ENCODE assay signal across 31 cellular contexts in the genomic region with DNA sequence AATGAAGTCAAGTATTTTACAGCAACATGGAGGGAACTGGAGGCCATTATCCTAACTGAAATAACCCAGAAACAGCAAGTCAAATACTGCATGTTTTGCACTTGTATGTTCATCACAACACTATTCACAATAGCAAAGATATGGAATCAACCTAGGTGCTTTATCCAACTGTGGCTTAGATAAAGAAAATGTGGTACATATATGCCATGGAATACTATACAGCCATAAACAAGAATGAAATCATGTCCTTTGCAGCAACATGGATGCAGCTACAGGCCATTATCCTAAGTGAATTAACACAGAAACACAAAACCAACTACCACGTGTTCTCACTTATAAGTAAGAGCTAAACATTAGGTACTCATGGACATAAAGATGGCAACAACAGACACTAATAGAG.
DNase-seq lines count a peak whose midpoint lies in the region; ATAC-seq, FAIRE-seq and TF ChIP-seq lines count a peak whose summit lies in the region.
"Had no signal": no experiment of that assay in that cellular context is flagged by ENCODE, and none has a peak within 500 bp of the region (broad histone marks: within the 10 kb centered on the region; RNA-seq: fewer than 3 reads in every experiment).

No MANE protein-coding gene starts in this region.

- TF ChIP-seq EP300 in SK-N-SH (IDR thresholded peaks at IDR 0.05; ENCODE audit: borderline replicate concordance in 1 of 2, low read depth in 1 of 2, low read length in 1 of 2) (no peak), K562 (IDR thresholded peaks at IDR 0.05; ENCODE audit: low read length) (no peak)

- H3K4me3 ChIP-seq in SK-N-SH (ENCODE audit: low read depth in 2 of 2, low read length in 1 of 2) (no peak overlapping the region), HEK293 (ENCODE audit: low read depth, low read length) (no peak overlapping the region), K562 (no peak overlapping the region)
- H3K4me3 ChIP-seq: A549; BLaER1; BLaER1 treated with 17β-estradiol and CSF1 and Interleukin-3, amounts not matched to agents 10 nM and 100 nM had no signal

- no peaks in the 10 kb centered on the region for H3K36me3 ChIP-seq in SK-N-SH (replicated peaks in 1 of 2; ENCODE audit: control insufficient read depth in 1 of 2, insufficient read depth in 2 of 2, low read length in 1 of 2)
- no peaks in the 10 kb centered on the region for H3K36me3 ChIP-seq in HEK293 (ENCODE audit: control insufficient read depth in 2 of 2, insufficient read depth in 1 of 2, low read length in 2 of 2)
- no peaks in the 10 kb centered on the region for H3K36me3 ChIP-seq in K562 (ENCODE audit: control insufficient read depth, insufficient read depth, low read length)
- H3K36me3 ChIP-seq: BE2C; BLaER1; BLaER1 treated with 17β-estradiol and CSF1 and Interleukin-3, amounts not matched to agents 10 nM and 100 nM had no signal

- TF ChIP-seq CTCF in SK-N-SH (IDR thresholded peaks at IDR 0.05) (no peak), HEK293 (tag by site-specific recombination; IDR thresholded peaks at IDR 0.05) (no peak), K562 (IDR thresholded peaks at IDR 0.05 in 2 of 3, conservative IDR thresholded peaks at IDR 0.05 in 1 of 3; ENCODE audit: insufficient read depth in 2 of 3, low read depth in 1 of 3, low read length in 3 of 3) (no peak)

- H3K9me3 ChIP-seq in SK-N-SH (no peaks in the 10 kb centered on the region), HEK293 (ENCODE audit: control insufficient read depth, insufficient read depth, low read depth, low read length) (no peaks in the 10 kb centered on the region), K562 (replicated peaks; ENCODE audit: control insufficient read depth, insufficient read depth, low read depth, low read length) (no peaks in the 10 kb centered on the region)
- H3K9me3 ChIP-seq: A549, BLaER1, Caco-2 had no signal

- H3K9me1 ChIP-seq in K562 (ENCODE audit: control insufficient read depth, insufficient read depth, low read length): no peaks in the 10 kb centered on the region

- BruUV-seq in K562 (replicated peaks; lab: Mats Ljungman, UMichigan): no TSS peak

- H3K9ac ChIP-seq in SK-N-SH (no peak overlapping the region), K562 (ENCODE audit: insufficient read depth in 1 of 2, low read depth in 2 of 2, low read length in 2 of 2) (no peak overlapping the region)
- H3K9ac ChIP-seq: BLaER1; BLaER1 treated with 17β-estradiol and CSF1 and Interleukin-3, amounts not matched to agents 10 nM and 100 nM had no signal

- DNase-seq in SK-N-SH (no peak), K562 (ENCODE audit: extremely low read depth in 1 of 4, low spot score in 3 of 4) (no peak), NCI-H748 (lab: John Stamatoyannopoulos, UW; ENCODE audit: unreplicated experiment) (no peak), ACHN (no peak)
- DNase-seq: 8988T; AML-193; BE2C; C1 segment of cervical spinal cord; Caco-2; Calu3; CD4-positive, alpha-beta memory T cell; CD4-positive, alpha-beta T cell; CD4-positive, CD25-positive, alpha-beta regulatory T cell; CD8-positive, alpha-beta memory T cell; CD8-positive, alpha-beta T cell; COR-L47; DMS 273 treated with DMSO at 0.1 percent for 48 hours; DMS153; DMS53; DMS79; DMS79 treated with DMSO at 0.1 percent for 48 hours; DND-41; EL had no signal

- intact Hi-C loops in K562 (cut with micrococcal nuclease): no loop called here

- CTCF ChIA-PET in SK-N-SH (lab: Yijun Ruan, JAX) (no interaction called here), HEK293 (lab: Yijun Ruan, JAX) (interaction anchor here (1.1 kb wide), 1 partner anchor 28 kb away, joined by 3 read pairs; no protein-coding TSS in a partner anchor), K562 (lab: Yijun Ruan, JAX; ENCODE audit: low intra/inter-chr PET ratio) (no interaction called here)

- no peak for ATAC-seq in SK-N-SH treated with all-trans-retinoic acid at 6 μM for 48 hours
- no peak for ATAC-seq in K562
- ATAC-seq: A549; CD8-positive, alpha-beta T cell had no signal

- no peak overlapping the region for H2AFZ ChIP-seq in SK-N-SH (ENCODE audit: low read depth)
- H2AFZ ChIP-seq in K562 (ENCODE audit: low read depth, low read length): no peak overlapping the region

- in situ Hi-C loops in K562 (cut with MboI) (no loop called here), ACHN (cut with HindIII; ENCODE audit: low pct_ligation_motif_present, low pct_unique_long_range_greater_than_20kb, low sequenced_read_pairs) (no loop called here)

- H3K79me2 ChIP-seq in SK-N-SH (ENCODE audit: insufficient read depth) (no peaks in the 10 kb centered on the region), K562 (ENCODE audit: control insufficient read depth, insufficient read depth, low read length) (no peaks in the 10 kb centered on the region)

- TF ChIP-seq RAD21 in SK-N-SH (IDR thresholded peaks at IDR 0.05; ENCODE audit: low read length): no peak
- no peak for TF ChIP-seq RAD21 in K562 (CRISPR knock-in tag; conservative IDR thresholded peaks at IDR 0.05 in 1 of 2, IDR thresholded peaks at IDR 0.05 in 1 of 2)

- FAIRE-seq in K562 (lab: Jason Lieb, UNC): no peak
- FAIRE-seq: A204.1, A549 had no signal

- no peaks in the 10 kb centered on the region for H3F3A ChIP-seq in SK-N-SH (replicated peaks; ENCODE audit: insufficient read depth)

- TF ChIP-seq POLR2A in K562 (conservative IDR thresholded peaks at IDR 0.05): no peak

- H4K20me1 ChIP-seq in SK-N-SH (ENCODE audit: insufficient read depth) (no peaks in the 10 kb centered on the region), K562 (replicated peaks; ENCODE audit: control insufficient read depth, insufficient read depth, low read length) (no peaks in the 10 kb centered on the region)
- H4K20me1 ChIP-seq: BLaER1; BLaER1 treated with 17β-estradiol and CSF1 and Interleukin-3, amounts not matched to agents 10 nM and 100 nM had no signal

- no peaks in the 10 kb centered on the region for H3K9me2 ChIP-seq in SK-N-SH

- H3K27ac ChIP-seq in SK-N-SH (ENCODE audit: low read depth in 2 of 2, low read length in 1 of 2) (no peak overlapping the region), HEK293 (ENCODE audit: extremely low read depth, low read depth, low read length) (no peak overlapping the region), K562 (ENCODE audit: extremely low read depth, low read depth, low read length) (no peak overlapping the region)
- H3K27ac ChIP-seq: 22Rv1; A549; BLaER1; BLaER1 treated with 17β-estradiol and CSF1 and Interleukin-3, amounts not matched to agents 10 nM and 100 nM; C4-2B had no signal

- H3K4me1 ChIP-seq in SK-N-SH (ENCODE audit: control insufficient read depth in 1 of 2, insufficient read depth in 2 of 2, low read depth in 1 of 2, low read length in 1 of 2) (no peaks in the 10 kb centered on the region), HEK293 (ENCODE audit: control insufficient read depth, insufficient read depth, low read length) (peaks cover 8% of the 10 kb centered on the region; the same call in 1 of the 2 replicates), K562 (replicated peaks in 1 of 2; ENCODE audit: control insufficient read depth in 2 of 2, insufficient read depth in 2 of 2, low read length in 2 of 2) (peaks cover 2 to 3% of the 10 kb centered on the region in 2 experiments; a peak in 2 of 5 replicates)
- H3K4me1 ChIP-seq: A549; BE2C; BLaER1; BLaER1 treated with 17β-estradiol and CSF1 and Interleukin-3, amounts not matched to agents 10 nM and 100 nM; Caco-2 had no signal

- 4% methylated on average over 1 of the region's 1 CpG for WGBS in SK-N-SH (ENCODE audit: low lambda C conversion rate)
- WGBS in K562 (ENCODE audit: insufficient coverage, low coverage, missing lambda C conversion rate): 6% methylated on average over 1 of the region's 1 CpG

- POLR2A ChIA-PET in SK-N-SH (lab: Yijun Ruan, JAX): no interaction called here
- POLR2A ChIA-PET in HEK293 (lab: Yijun Ruan, JAX): no interaction called here
- POLR2A ChIA-PET in K562 (lab: Yijun Ruan, JAX): no interaction called here

- no peak overlapping the region for H3K4me2 ChIP-seq in SK-N-SH
- H3K4me2 ChIP-seq in K562 (ENCODE audit: insufficient read depth, low read length): no peak overlapping the region
- H3K4me2 ChIP-seq: A549; BLaER1; BLaER1 treated with 17β-estradiol and CSF1 and Interleukin-3, amounts not matched to agents 10 nM and 100 nM had no signal

- H3K27me3 ChIP-seq in SK-N-SH (ENCODE audit: insufficient read depth) (no peaks in the 10 kb centered on the region; the same call in 1 of the 2 replicates), K562 (ENCODE audit: control insufficient read depth in 2 of 2, insufficient read depth in 2 of 2, low read length in 2 of 2) (no peaks in the 10 kb centered on the region)
- H3K27me3 ChIP-seq: BLaER1; BLaER1 treated with 17β-estradiol and CSF1 and Interleukin-3, amounts not matched to agents 10 nM and 100 nM had no signal

TF ChIP-seq in SK-N-SH treated with all-trans-retinoic acid at 6 μM for 48 hours, 23 proteins besides CTCF, POLR2A, EP300 and RAD21 (continues in another document):
- TF ChIP-seq ZNF8 (CRISPR knock-in tag; IDR thresholded peaks at IDR 0.05) (peak; percentile 78), GLIS3 (CRISPR knock-in tag; IDR thresholded peaks at IDR 0.05) (no peak)

TF ChIP-seq in SK-N-SH, 30 proteins besides CTCF, POLR2A, EP300 and RAD21:
- no peak for TF ChIP-seq EZH2phosphoT487 (IDR thresholded peaks at IDR 0.05; ENCODE audit: borderline replicate concordance, low read depth)
- TF ChIP-seq RCOR1 (IDR thresholded peaks at IDR 0.05; ENCODE audit: low read length): no peak
TF ChIP-seq in SK-N-SH: peak in this region for 0.

TF ChIP-seq in HEK293, 187 proteins besides CTCF, POLR2A, EP300 and RAD21 (continues in another document):
- TF ChIP-seq ZFP69B (tag by site-specific recombination; IDR thresholded peaks at IDR 0.05) (no peak), ZNF677 (tag by site-specific recombination; IDR thresholded peaks at IDR 0.05) (no peak), ZNF366 (tag by site-specific recombination; conservative IDR thresholded peaks at IDR 0.05) (no peak), ZNF146 (tag by site-specific recombination; IDR thresholded peaks at IDR 0.05) (peak; percentile 94), SCRT2 (tag by site-specific recombination; IDR thresholded peaks at IDR 0.05) (no peak)

TF ChIP-seq in K562, 482 proteins besides CTCF, POLR2A, EP300 and RAD21:
- TF ChIP-seq CREBBP (IDR thresholded peaks at IDR 0.05; ENCODE audit: low read depth, low read length) (no peak), CBFB (CRISPR knock-in tag; IDR thresholded peaks at IDR 0.05) (no peak), BCOR (IDR thresholded peaks at IDR 0.05) (peak; percentile 70), TOE1 (IDR thresholded peaks at IDR 0.05; ENCODE audit: borderline replicate concordance) (no peak), TOE1 (CRISPR knock-in tag; IDR thresholded peaks at IDR 0.05; ENCODE audit: borderline replicate concordance, low read depth) (no peak), CBX3 (IDR thresholded peaks at IDR 0.05; ENCODE audit: borderline replicate concordance in 1 of 2, low read length in 2 of 2) (peak in 1 of 2 experiments; percentile 21; a peak in 1 of 3 replicates), RBM25 (IDR thresholded peaks at IDR 0.05; ENCODE audit: low read depth, low read length, severe bottlenecking) (peak; percentile 61), KDM1A (IDR thresholded peaks at IDR 0.05) (0 out of 4 replicates have a peak, but pooled peaks of 1 of the 2 experiments have one; percentile 21), IRF2 (CRISPR knock-in tag; IDR thresholded peaks at IDR 0.05) (no peak), ZNF146 (CRISPR knock-in tag; IDR thresholded peaks at IDR 0.05; ENCODE audit: unreplicated experiment) (peak; percentile 99), ZNF583 (CRISPR knock-in tag; IDR thresholded peaks at IDR 0.05) (no peak)
